In the genomic region with DNA sequence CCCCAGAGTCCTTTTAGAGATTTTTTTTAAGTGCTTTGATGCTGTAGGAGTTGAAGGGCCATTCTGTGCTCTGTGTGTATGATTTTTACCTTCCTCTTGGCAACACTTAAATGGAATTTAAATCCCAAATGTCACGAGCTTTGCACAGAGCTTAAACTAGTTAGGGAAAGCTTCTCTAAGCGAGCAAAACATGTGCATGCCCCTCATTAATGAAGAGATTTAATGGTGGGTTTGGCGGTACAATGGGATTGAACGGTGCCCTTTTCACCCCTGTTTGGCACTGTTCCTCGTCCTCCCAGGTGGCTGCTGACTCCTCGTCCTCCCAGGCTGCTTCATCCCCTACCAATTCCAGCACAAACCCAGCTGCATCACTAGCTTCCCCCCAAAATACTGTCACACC, we compare ENCODE assay signal across 1 cellular context.
TF ChIP-seq lines count a peak whose summit lies in the region.

No MANE protein-coding gene starts in this region.

TF ChIP-seq in GM23338, 12 proteins besides CTCF, POLR2A, EP300 and RAD21 (continued from another document):
- TF ChIP-seq, protein P1, sequence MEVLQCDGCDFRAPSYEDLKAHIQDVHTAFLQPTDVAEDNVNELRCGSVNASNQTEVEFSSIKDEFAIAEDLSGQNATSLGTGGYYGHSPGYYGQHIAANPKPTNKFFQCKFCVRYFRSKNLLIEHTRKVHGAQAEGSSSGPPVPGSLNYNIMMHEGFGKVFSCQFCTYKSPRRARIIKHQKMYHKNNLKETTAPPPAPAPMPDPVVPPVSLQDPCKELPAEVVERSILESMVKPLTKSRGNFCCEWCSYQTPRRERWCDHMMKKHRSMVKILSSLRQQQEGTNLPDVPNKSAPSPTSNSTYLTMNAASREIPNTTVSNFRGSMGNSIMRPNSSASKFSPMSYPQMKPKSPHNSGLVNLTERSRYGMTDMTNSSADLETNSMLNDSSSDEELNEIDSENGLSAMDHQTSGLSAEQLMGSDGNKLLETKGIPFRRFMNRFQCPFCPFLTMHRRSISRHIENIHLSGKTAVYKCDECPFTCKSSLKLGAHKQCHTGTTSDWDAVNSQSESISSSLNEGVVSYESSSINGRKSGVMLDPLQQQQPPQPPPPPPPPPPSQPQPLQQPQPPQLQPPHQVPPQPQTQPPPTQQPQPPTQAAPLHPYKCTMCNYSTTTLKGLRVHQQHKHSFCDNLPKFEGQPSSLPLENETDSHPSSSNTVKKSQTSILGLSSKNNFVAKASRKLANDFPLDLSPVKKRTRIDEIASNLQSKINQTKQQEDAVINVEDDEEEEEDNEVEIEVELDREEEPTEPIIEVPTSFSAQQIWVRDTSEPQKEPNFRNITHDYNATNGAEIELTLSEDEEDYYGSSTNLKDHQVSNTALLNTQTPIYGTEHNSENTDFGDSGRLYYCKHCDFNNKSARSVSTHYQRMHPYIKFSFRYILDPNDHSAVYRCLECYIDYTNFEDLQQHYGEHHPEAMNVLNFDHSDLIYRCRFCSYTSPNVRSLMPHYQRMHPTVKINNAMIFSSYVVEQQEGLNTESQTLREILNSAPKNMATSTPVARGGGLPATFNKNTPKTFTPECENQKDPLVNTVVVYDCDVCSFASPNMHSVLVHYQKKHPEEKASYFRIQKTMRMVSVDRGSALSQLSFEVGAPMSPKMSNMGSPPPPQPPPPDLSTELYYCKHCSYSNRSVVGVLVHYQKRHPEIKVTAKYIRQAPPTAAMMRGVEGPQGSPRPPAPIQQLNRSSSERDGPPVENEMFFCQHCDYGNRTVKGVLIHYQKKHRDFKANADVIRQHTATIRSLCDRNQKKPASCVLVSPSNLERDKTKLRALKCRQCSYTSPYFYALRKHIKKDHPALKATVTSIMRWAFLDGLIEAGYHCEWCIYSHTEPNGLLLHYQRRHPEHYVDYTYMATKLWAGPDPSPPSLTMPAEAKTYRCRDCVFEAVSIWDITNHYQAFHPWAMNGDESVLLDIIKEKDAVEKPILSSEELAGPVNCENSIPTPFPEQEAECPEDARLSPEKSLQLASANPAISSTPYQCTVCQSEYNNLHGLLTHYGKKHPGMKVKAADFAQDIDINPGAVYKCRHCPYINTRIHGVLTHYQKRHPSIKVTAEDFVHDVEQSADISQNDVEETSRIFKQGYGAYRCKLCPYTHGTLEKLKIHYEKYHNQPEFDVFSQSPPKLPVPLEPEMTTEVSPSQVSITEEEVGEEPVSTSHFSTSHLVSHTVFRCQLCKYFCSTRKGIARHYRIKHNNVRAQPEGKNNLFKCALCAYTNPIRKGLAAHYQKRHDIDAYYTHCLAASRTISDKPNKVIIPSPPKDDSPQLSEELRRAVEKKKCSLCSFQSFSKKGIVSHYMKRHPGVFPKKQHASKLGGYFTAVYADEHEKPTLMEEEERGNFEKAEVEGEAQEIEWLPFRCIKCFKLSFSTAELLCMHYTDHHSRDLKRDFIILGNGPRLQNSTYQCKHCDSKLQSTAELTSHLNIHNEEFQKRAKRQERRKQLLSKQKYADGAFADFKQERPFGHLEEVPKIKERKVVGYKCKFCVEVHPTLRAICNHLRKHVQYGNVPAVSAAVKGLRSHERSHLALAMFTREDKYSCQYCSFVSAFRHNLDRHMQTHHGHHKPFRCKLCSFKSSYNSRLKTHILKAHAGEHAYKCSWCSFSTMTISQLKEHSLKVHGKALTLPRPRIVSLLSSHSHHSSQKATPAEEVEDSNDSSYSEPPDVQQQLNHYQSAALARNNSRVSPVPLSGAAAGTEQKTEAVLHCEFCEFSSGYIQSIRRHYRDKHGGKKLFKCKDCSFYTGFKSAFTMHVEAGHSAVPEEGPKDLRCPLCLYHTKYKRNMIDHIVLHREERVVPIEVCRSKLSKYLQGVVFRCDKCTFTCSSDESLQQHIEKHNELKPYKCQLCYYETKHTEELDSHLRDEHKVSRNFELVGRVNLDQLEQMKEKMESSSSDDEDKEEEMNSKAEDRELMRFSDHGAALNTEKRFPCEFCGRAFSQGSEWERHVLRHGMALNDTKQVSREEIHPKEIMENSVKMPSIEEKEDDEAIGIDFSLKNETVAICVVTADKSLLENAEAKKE (CRISPR knock-in tag; IDR thresholded peaks at IDR 0.05): no peak
- TF ChIP-seq, protein P2, sequence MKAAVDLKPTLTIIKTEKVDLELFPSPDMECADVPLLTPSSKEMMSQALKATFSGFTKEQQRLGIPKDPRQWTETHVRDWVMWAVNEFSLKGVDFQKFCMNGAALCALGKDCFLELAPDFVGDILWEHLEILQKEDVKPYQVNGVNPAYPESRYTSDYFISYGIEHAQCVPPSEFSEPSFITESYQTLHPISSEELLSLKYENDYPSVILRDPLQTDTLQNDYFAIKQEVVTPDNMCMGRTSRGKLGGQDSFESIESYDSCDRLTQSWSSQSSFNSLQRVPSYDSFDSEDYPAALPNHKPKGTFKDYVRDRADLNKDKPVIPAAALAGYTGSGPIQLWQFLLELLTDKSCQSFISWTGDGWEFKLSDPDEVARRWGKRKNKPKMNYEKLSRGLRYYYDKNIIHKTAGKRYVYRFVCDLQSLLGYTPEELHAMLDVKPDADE (IDR thresholded peaks at IDR 0.05): no peak
- no peak for TF ChIP-seq ZNF331 (CRISPR knock-in tag; IDR thresholded peaks at IDR 0.05; ENCODE audit: low read depth)
- no peak for TF ChIP-seq STAT1 (IDR thresholded peaks at IDR 0.05; ENCODE audit: unreplicated experiment)
- no peak for TF ChIP-seq EZH2phosphoT487 (IDR thresholded peaks at IDR 0.05; ENCODE audit: unreplicated experiment)
- no peak for TF ChIP-seq JUNB (IDR thresholded peaks at IDR 0.05; ENCODE audit: unreplicated experiment)
- TF ChIP-seq POLR2AphosphoS5 (IDR thresholded peaks at IDR 0.05; ENCODE audit: low read depth): no peak
- TF ChIP-seq CREB1 (CRISPR knock-in tag; IDR thresholded peaks at IDR 0.05; ENCODE audit: low read depth): no peak
- no peak for TF ChIP-seq NANOG (IDR thresholded peaks at IDR 0.05; ENCODE audit: borderline replicate concordance)
